ENCODE assay signal across 20 cellular contexts in the genomic region with DNA sequence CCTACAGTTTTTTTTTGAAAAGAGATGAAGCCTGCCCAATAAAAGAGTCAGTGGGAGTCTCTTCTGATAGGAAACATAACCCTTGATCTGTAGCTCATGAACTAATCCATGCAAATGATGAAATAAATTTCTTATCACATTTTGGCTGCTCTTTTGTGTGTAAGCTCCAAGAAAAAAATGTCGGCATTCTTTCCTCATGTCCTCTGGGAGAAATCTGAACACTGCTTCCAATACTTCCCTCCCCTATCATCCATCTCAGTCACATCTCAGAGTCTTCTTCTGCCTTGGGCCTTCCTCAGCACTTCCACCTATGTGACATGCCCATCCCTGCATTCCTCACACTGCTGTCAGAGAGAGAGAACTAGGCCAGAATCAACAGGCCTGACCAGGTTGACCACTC.
"Had no signal": no experiment of that assay in that cellular context is flagged by ENCODE, and none has a peak within 500 bp of the region (broad histone marks: within the 10 kb centered on the region; RNA-seq: fewer than 3 reads in every experiment).

No MANE protein-coding gene starts in this region.

- H3K9me3 Mint-ChIP-seq: neural progenitor cell had no signal

- H3K4me1 ChIP-seq: lower lobe of right lung, prostate gland, right lobe of liver, stomach had no signal

- H3K27ac Mint-ChIP-seq: effector memory CD8-positive, alpha-beta T cell; naive B cell; natural killer cell treated with Interleukin-12 subunit alpha and Interleukin-12 subunit beta and Interleukin-15 and Interleukin-18, amount 100 ng/mL, for 72 hours; neural progenitor cell; stimulated activated effector memory CD8-positive, alpha-beta T cell treated with anti-CD3 and anti-CD28 coated beads, Interleukin-12 subunit alpha, Interleukin-12 subunit beta, amount 100 ng/mL, for 72 hours had no signal

- H3K27me3 ChIP-seq: cardiac muscle cell, esophagus squamous epithelium, neural progenitor cell, right lobe of liver, stomach, thyroid gland had no signal

- H3K9me3 ChIP-seq: esophagus squamous epithelium, lower lobe of right lung, mucosa of descending colon, prostate gland, right lobe of liver, stomach, thyroid gland had no signal

- H3K27me3 Mint-ChIP-seq: effector memory CD8-positive, alpha-beta T cell; naive B cell; natural killer cell treated with Interleukin-12 subunit alpha and Interleukin-12 subunit beta and Interleukin-15 and Interleukin-18, amount 100 ng/mL, for 72 hours had no signal

- H3K4me1 Mint-ChIP-seq: naive B cell; stimulated activated effector memory CD8-positive, alpha-beta T cell treated with anti-CD3 and anti-CD28 coated beads, Interleukin-12 subunit alpha, Interleukin-12 subunit beta, amount 100 ng/mL, for 72 hours had no signal

- H3K4me3 ChIP-seq: cardiac muscle cell, coronary artery, esophagus squamous epithelium, lower lobe of right lung, mucosa of descending colon, neural progenitor cell, prostate gland, right lobe of liver, stomach, thyroid gland had no signal

- H3K36me3 Mint-ChIP-seq: naive B cell; natural killer cell treated with Interleukin-12 subunit alpha and Interleukin-12 subunit beta and Interleukin-15 and Interleukin-18, amount 100 ng/mL, for 72 hours; neural progenitor cell; stimulated activated effector memory CD8-positive, alpha-beta T cell treated with anti-CD3 and anti-CD28 coated beads, Interleukin-12 subunit alpha, Interleukin-12 subunit beta, amount 100 ng/mL, for 72 hours had no signal

- DNase-seq: effector memory CD8-positive, alpha-beta T cell; erythroblast; esophagus squamous epithelium; head of caudate nucleus; lower lobe of right lung; mucosa of descending colon; naive B cell; right lobe of liver; stimulated activated CD4-positive, alpha-beta T cell treated with anti-CD3 and anti-CD28 coated beads, Interleukin-2, amount 100 ng/mL, for 24 hours; stimulated activated CD4-positive, alpha-beta T cell treated with anti-CD3 and anti-CD28 coated beads, Interleukin-4, amount 100 ng/mL, for 24 hours; stimulated activated naive CD4-positive, alpha-beta T cell treated with Interleukin-2 at 50 U/mL for 16 hours; stomach; thyroid gland had no signal

- H3K27ac ChIP-seq: cardiac muscle cell, coronary artery, esophagus squamous epithelium, lower lobe of right lung, neural progenitor cell, prostate gland, right lobe of liver, stomach, thyroid gland had no signal

- H3K36me3 ChIP-seq: cardiac muscle cell, esophagus squamous epithelium, lower lobe of right lung, neural progenitor cell, prostate gland, right lobe of liver, stomach, thyroid gland had no signal

- ATAC-seq: effector memory CD8-positive, alpha-beta T cell; left lobe of liver; lower lobe of right lung; mucosa of descending colon; natural killer cell treated with Interleukin-12 subunit alpha and Interleukin-12 subunit beta and Interleukin-15 and Interleukin-18, amount 100 ng/mL, for 72 hours; right lobe of liver; stimulated activated effector memory CD8-positive, alpha-beta T cell treated with anti-CD3 and anti-CD28 coated beads, Interleukin-12 subunit alpha, Interleukin-12 subunit beta, amount 100 ng/mL, for 72 hours had no signal

- H3K4me3 Mint-ChIP-seq: effector memory CD8-positive, alpha-beta T cell; naive B cell; natural killer cell treated with Interleukin-12 subunit alpha and Interleukin-12 subunit beta and Interleukin-15 and Interleukin-18, amount 100 ng/mL, for 72 hours; neural progenitor cell; stimulated activated effector memory CD8-positive, alpha-beta T cell treated with anti-CD3 and anti-CD28 coated beads, Interleukin-12 subunit alpha, Interleukin-12 subunit beta, amount 100 ng/mL, for 72 hours had no signal
